Comparison of ENCODE assay signal across 19 cellular contexts in the genomic region with DNA sequence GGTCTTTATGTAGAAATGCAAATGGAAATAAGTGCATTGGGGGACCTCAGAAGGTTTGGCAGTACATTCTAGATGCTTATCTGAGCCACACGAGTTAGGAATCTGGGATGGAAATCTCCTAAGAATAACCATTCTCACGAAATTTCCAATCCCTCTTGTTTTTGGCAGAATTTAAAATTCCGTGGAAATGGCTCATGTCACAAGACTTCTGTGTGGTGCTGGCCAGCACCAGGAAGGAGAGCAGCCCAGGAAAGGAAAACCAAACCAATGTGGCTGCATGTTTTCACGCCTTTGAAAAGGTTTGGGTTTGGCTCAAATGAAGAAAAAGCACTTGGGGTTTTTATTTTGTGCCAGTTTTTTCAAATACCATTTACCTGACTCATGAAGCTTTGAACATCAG.
DNase-seq lines count a peak whose midpoint lies in the region; ATAC-seq, FAIRE-seq and TF ChIP-seq lines count a peak whose summit lies in the region.
"Had no signal": no experiment of that assay in that cellular context is flagged by ENCODE, and none has a peak within 500 bp of the region (broad histone marks: within the 10 kb centered on the region; RNA-seq: fewer than 3 reads in every experiment).

No MANE protein-coding gene starts in this region.

- no peak for ATAC-seq in GM12878
- no peak for ATAC-seq in mucosa of descending colon
- ATAC-seq in GM19023 (IDR thresholded peaks at IDR 0.05; ENCODE audit: unreplicated experiment), result no peak
- ATAC-seq: A549, esophagus mucosa, HCT116 had no signal

- TF ChIP-seq CTCF in AG04449 (IDR thresholded peaks at IDR 0.05; ENCODE audit: insufficient read depth, low read length, missing control alignments), result no peak
- no peak for TF ChIP-seq CTCF in GM12878 (IDR thresholded peaks at IDR 0.05 in 2 of 3, conservative IDR thresholded peaks at IDR 0.05 in 1 of 3; ENCODE audit: control insufficient read depth in 2 of 3, extremely low read depth in 1 of 3, insufficient read depth in 1 of 3, low read depth in 3 of 3, low read length in 3 of 3)
- no peak for TF ChIP-seq CTCF in mucosa of descending colon (IDR thresholded peaks at IDR 0.05)

- H3K27ac ChIP-seq in GM12878 (ENCODE audit: control insufficient read depth, insufficient read depth), result peak overlapping the region; percentile 63
- H3K27ac ChIP-seq: A549, coronary artery, stomach had no signal

- H3K4me2 ChIP-seq in GM12878 (ENCODE audit: control insufficient read depth, insufficient read depth), result no peak overlapping the region
- H3K4me2 ChIP-seq: A549 had no signal

- no peak for TF ChIP-seq POLR2A in GM12878 (IDR thresholded peaks at IDR 0.05; ENCODE audit: low read depth, low read length)

- H3K9ac ChIP-seq in GM12878 (ENCODE audit: control insufficient read depth, insufficient read depth, low read length), result no peak overlapping the region

- H3K4me1 ChIP-seq in GM12878 (ENCODE audit: control insufficient read depth, insufficient read depth, low read length) (peaks cover 14% of the 10 kb centered on the region), mucosa of descending colon (ENCODE audit: low read depth) (no peaks in the 10 kb centered on the region)
- H3K4me1 ChIP-seq: A549, stomach had no signal

- POLR2A ChIA-PET in AG04449 (lab: Yijun Ruan, JAX) (no interaction called here), GM12878 (lab: Charles Lee) (no interaction called here)

- intact Hi-C loops in GM12878 (cut with micrococcal nuclease; ENCODE audit: unreplicated experiment), result no loop called here
- intact Hi-C loops in mucosa of descending colon (cut with DNase I, micrococcal nuclease), result no loop called here

- H3K4me3 ChIP-seq in AG04449 (ENCODE audit: low read depth, low read length) (no peak overlapping the region), GM12878 (no peak overlapping the region), mucosa of descending colon (no peak overlapping the region)
- H3K4me3 ChIP-seq: A549, coronary artery, stomach had no signal

- FAIRE-seq in GM12878 (lab: Jason Lieb, UNC) (no peak), RCC 7860 (lab: Jason Lieb, UNC) (no peak)
- FAIRE-seq: A549 had no signal

- in situ Hi-C loops in GM12878 (cut with MboI), result no loop called here

- BruUV-seq in GM12878 (replicated peaks; lab: Mats Ljungman, UMichigan), result no TSS peak

- H4K20me1 ChIP-seq in GM12878 (ENCODE audit: control insufficient read depth, insufficient read depth), result no peaks in the 10 kb centered on the region

- 1% methylated on average over 4 of the region's 4 CpGs for WGBS in GM12878 (ENCODE audit: insufficient coverage, insufficient replicate concordance, low lambda C conversion rate, missing lambda C conversion rate)

- RAD21 ChIA-PET in GM12878 (lab: Charles Lee; ENCODE audit: unreplicated experiment), result no interaction called here

- no peaks in the 10 kb centered on the region for H3K27me3 ChIP-seq in GM12878 (replicated peaks in 1 of 2; ENCODE audit: control insufficient read depth in 2 of 2, insufficient read depth in 2 of 2, low read length in 1 of 2)
- H3K27me3 ChIP-seq: stomach had no signal

- no peak for TF ChIP-seq EP300 in GM12878 (IDR thresholded peaks at IDR 0.05; ENCODE audit: borderline replicate concordance in 1 of 2, control insufficient read depth in 1 of 2, low read depth in 2 of 2, low read length in 2 of 2)

- TF ChIP-seq RAD21 in GM12878 (IDR thresholded peaks at IDR 0.05; ENCODE audit: insufficient read depth, low read depth, low read length), result no peak

- DNase-seq in AG04449 (ENCODE audit: low read depth, low spot score) (peak; percentile 77), HS-5 (ENCODE audit: low read depth) (peak; percentile 82), GM12878 (ENCODE audit: low read depth, low spot score) (no peak), glomerular visceral epithelial cell (ENCODE audit: extremely low spot score) (peak; percentile 47), RCC 7860 (ENCODE audit: low spot score) (no peak), GF-D8 (lab: John Stamatoyannopoulos, UW) (no peak), mucosa of descending colon (no peak)
- DNase-seq: activated B cell treated with CpG ODN at 0.5 μM for 24 hours; activated naive CD8-positive, alpha-beta T cell treated with anti-CD3 and anti-CD28 coated beads, Interleukin-2, amount 10 ng/mL, durations not matched to agents 7 days and 5 days; activated T-cell treated with anti-CD3 and anti-CD28 coated beads for 4 hours; Calu3; MV-4-11; nucleus accumbens; stomach had no signal

- SMC1A ChIA-PET in GM12878 (lab: Charles Lee; ENCODE audit: uncharacterized antibody, unreplicated experiment), result no interaction called here

- no peaks in the 10 kb centered on the region; the same call in 2 of the 3 replicates for H3K9me3 ChIP-seq in GM12878 (replicated peaks; ENCODE audit: control insufficient read depth, insufficient read depth, low read length)
- no peaks in the 10 kb centered on the region for H3K9me3 ChIP-seq in mucosa of descending colon
- H3K9me3 ChIP-seq: A549, stomach had no signal

- no peaks in the 10 kb centered on the region for H3K36me3 ChIP-seq in GM12878 (ENCODE audit: control insufficient read depth in 2 of 2, insufficient read depth in 2 of 2, low read length in 1 of 2)
- no peaks in the 10 kb centered on the region for H3K36me3 ChIP-seq in mucosa of descending colon (ENCODE audit: low read depth)
- H3K36me3 ChIP-seq: stomach had no signal

- H3K79me2 ChIP-seq in GM12878 (ENCODE audit: control insufficient read depth, insufficient read depth, low read length), result no peaks in the 10 kb centered on the region

- CTCF ChIA-PET in AG04449 (lab: Yijun Ruan, JAX) (no interaction called here), GM12878 (lab: Yijun Ruan, JAX) (interaction anchor here (0.6 kb wide), 1 partner anchor 40 kb away, joined by 4 read pairs; no protein-coding TSS in a partner anchor)

- peak overlapping the region; percentile 21 for H2AFZ ChIP-seq in GM12878 (ENCODE audit: control insufficient read depth, low read depth, low read length)

TF ChIP-seq in GM12878, 131 proteins besides CTCF, POLR2A, EP300 and RAD21:
- TF ChIP-seq, protein P1, sequence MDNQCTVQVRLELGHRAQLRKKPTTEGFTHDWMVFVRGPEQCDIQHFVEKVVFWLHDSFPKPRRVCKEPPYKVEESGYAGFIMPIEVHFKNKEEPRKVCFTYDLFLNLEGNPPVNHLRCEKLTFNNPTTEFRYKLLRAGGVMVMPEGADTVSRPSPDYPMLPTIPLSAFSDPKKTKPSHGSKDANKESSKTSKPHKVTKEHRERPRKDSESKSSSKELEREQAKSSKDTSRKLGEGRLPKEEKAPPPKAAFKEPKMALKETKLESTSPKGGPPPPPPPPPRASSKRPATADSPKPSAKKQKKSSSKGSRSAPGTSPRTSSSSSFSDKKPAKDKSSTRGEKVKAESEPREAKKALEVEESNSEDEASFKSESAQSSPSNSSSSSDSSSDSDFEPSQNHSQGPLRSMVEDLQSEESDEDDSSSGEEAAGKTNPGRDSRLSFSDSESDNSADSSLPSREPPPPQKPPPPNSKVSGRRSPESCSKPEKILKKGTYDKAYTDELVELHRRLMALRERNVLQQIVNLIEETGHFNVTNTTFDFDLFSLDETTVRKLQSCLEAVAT (IDR thresholded peaks at IDR 0.05), result no peak
- TF ChIP-seq FOXM1 (IDR thresholded peaks at IDR 0.05; ENCODE audit: low read depth, low read length) (no peak), ATF7 (IDR thresholded peaks at IDR 0.05; ENCODE audit: low read depth) (no peak), LARP7 (IDR thresholded peaks at IDR 0.05) (no peak), DPF2 (IDR thresholded peaks at IDR 0.05) (no peak), ESRRA (IDR thresholded peaks at IDR 0.05; ENCODE audit: low read length) (no peak), POLR2AphosphoS5 (IDR thresholded peaks at IDR 0.05; ENCODE audit: low read length) (no peak), ZNF622 (IDR thresholded peaks at IDR 0.05) (no peak), STAT1 (conservative IDR thresholded peaks at IDR 0.05) (no peak), GABPA (IDR thresholded peaks at IDR 0.05; ENCODE audit: low read depth) (no peak), ZNF384 (IDR thresholded peaks at IDR 0.05; ENCODE audit: borderline replicate concordance, low read depth, low read length) (no peak), ZSCAN29 (IDR thresholded peaks at IDR 0.05) (no peak), CBX5 (IDR thresholded peaks at IDR 0.05; ENCODE audit: low read depth) (no peak)
- TF ChIP-seq, protein P2, sequence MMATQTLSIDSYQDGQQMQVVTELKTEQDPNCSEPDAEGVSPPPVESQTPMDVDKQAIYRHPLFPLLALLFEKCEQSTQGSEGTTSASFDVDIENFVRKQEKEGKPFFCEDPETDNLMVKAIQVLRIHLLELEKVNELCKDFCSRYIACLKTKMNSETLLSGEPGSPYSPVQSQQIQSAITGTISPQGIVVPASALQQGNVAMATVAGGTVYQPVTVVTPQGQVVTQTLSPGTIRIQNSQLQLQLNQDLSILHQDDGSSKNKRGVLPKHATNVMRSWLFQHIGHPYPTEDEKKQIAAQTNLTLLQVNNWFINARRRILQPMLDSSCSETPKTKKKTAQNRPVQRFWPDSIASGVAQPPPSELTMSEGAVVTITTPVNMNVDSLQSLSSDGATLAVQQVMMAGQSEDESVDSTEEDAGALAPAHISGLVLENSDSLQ (IDR thresholded peaks at IDR 0.05), result no peak
- TF ChIP-seq, protein P3, sequence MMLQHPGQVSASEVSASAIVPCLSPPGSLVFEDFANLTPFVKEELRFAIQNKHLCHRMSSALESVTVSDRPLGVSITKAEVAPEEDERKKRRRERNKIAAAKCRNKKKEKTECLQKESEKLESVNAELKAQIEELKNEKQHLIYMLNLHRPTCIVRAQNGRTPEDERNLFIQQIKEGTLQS (IDR thresholded peaks at IDR 0.05; ENCODE audit: borderline replicate concordance, extremely low read depth, low read depth, low read length), result no peak

Comparison
In these comparisons a context has a peak if more than half of its experiments do, and no peak if none do; other contexts are left out.
1. DNase-seq: peak in AG04449 (single experiment), HS-5 (single experiment) and glomerular visceral epithelial cell (single experiment); none in GM12878 (single experiment), RCC 7860 (single experiment), GF-D8 (single experiment) and mucosa of descending colon (0 of 3).